Comparison of ENCODE assay signal across 9 cellular contexts in genomic region chr5:159095218-159095617, GRCh38. TPM values are rescaled to one million over a fixed set of nuclear protein-coding genes. Genes with fewer than 3 reads are reported as not detected.
A peak's percentile ranks its signal among the peaks of the same experiment; 100 is the strongest.
DNase-seq lines count a peak whose midpoint lies in the region; ATAC-seq, FAIRE-seq and TF ChIP-seq lines count a peak whose summit lies in the region.
"Had no signal": no experiment of that assay in that cellular context is flagged by ENCODE, and none has a peak within 500 bp of the region (broad histone marks: within the 10 kb centered on the region; RNA-seq: fewer than 3 reads in every experiment).

No MANE protein-coding gene starts in this region.

- CTCF ChIA-PET in CD8-positive, alpha-beta memory T cell (lab: Charles Lee) = interaction anchor here (1.5 kb wide), 2 partner anchors 10 to 12 kb away, joined by 4 to 6 read pairs; no protein-coding TSS in a partner anchor

- peak overlapping the region; percentile 88 to 100 (median 98) for H3K27ac ChIP-seq in BLaER1 treated with 17β-estradiol and CSF1 and Interleukin-3, amounts not matched to agents 10 nM and 100 nM
- no peak overlapping the region for H3K27ac ChIP-seq in CD8-positive, alpha-beta memory T cell (ENCODE audit: low read depth, low read length)

- TF ChIP-seq CTCF in fibroblast of the aortic adventitia (IDR thresholded peaks at IDR 0.05; ENCODE audit: insufficient read depth, low read length) = no peak

- H3K9ac ChIP-seq in BLaER1 treated with 17β-estradiol and CSF1 and Interleukin-3, amounts not matched to agents 10 nM and 100 nM = peak overlapping the region; percentile 88 to 100 (median 98)

- DNase-seq in fibroblast of the aortic adventitia (ENCODE audit: low read depth) = peak; percentile 39
- DNase-seq in retina = peak; percentile 68
- no peak for DNase-seq in CD8-positive, alpha-beta memory T cell
- no peak for DNase-seq in GM12892 (ENCODE audit: insufficient read length)

- H3K4me3 ChIP-seq in BLaER1 treated with 17β-estradiol and CSF1 and Interleukin-3, amounts not matched to agents 10 nM and 100 nM = peak overlapping the region; percentile 73 to 99 (median 88)
- peak overlapping the region; percentile 95 for H3K4me3 ChIP-seq in fibroblast of the aortic adventitia (ENCODE audit: low read depth, low read length)
- no peak overlapping the region for H3K4me3 ChIP-seq in CD8-positive, alpha-beta memory T cell (ENCODE audit: low read length)

- H3K27me3 Mint-ChIP-seq in CD8-positive, alpha-beta memory T cell = peaks cover 39 to 75% of the 10 kb centered on the region in 2 donors

- peaks cover 32 to 39% (median 38%) of the 10 kb centered on the region in 3 donors for H3K4me1 Mint-ChIP-seq in CD8-positive, alpha-beta memory T cell

- ATAC-seq in GM21529 (IDR thresholded peaks at IDR 0.05; ENCODE audit: unreplicated experiment) (no peak), GM19395 (IDR thresholded peaks at IDR 0.05; ENCODE audit: unreplicated experiment) (no peak)
- ATAC-seq: CD8-positive, alpha-beta T cell had no signal

- no peak for FAIRE-seq in GM12892 (lab: Jason Lieb, UNC)

- peaks cover 0 to 3% (median 0%) of the 10 kb centered on the region in 3 donors for H3K36me3 Mint-ChIP-seq in CD8-positive, alpha-beta memory T cell
- H3K36me3 Mint-ChIP-seq: CD8-positive, alpha-beta T cell had no signal

- H3K4me3 Mint-ChIP-seq in CD8-positive, alpha-beta memory T cell = no peak overlapping the region

- no peaks in the 10 kb centered on the region; a peak in 2 of 22 replicates for H3K9me3 ChIP-seq in BLaER1 treated with 17β-estradiol and CSF1 and Interleukin-3, amounts not matched to agents 10 nM and 100 nM (replicated peaks in 1 of 11)
- H3K9me3 ChIP-seq in CD8-positive, alpha-beta memory T cell (ENCODE audit: low read length) = no peaks in the 10 kb centered on the region

- H3K27ac Mint-ChIP-seq in CD8-positive, alpha-beta memory T cell = no peak overlapping the region
- H3K27ac Mint-ChIP-seq: CD8-positive, alpha-beta T cell had no signal

- no peak for TF ChIP-seq POLR2A in GM12892 (IDR thresholded peaks at IDR 0.05; ENCODE audit: low read depth, low read length)

- peaks cover 0 to 25% (median 0%) of the 10 kb centered on the region in 11 experiments; a peak in 4 of 22 replicates for H4K20me1 ChIP-seq in BLaER1 treated with 17β-estradiol and CSF1 and Interleukin-3, amounts not matched to agents 10 nM and 100 nM

- peaks cover 0 to 75% (median 51%) of the 10 kb centered on the region in 11 experiments; a peak in 13 of 22 replicates for H3K36me3 ChIP-seq in BLaER1 treated with 17β-estradiol and CSF1 and Interleukin-3, amounts not matched to agents 10 nM and 100 nM
- no peaks in the 10 kb centered on the region for H3K36me3 ChIP-seq in CD8-positive, alpha-beta memory T cell (ENCODE audit: insufficient read depth, low read length)

- no peaks in the 10 kb centered on the region for H3K27me3 ChIP-seq in BLaER1 treated with 17β-estradiol and CSF1 and Interleukin-3, amounts not matched to agents 10 nM and 100 nM
- H3K27me3 ChIP-seq in CD8-positive, alpha-beta memory T cell (ENCODE audit: insufficient read depth, low read length, poor library complexity, severe bottlenecking) = peaks cover 38% of the 10 kb centered on the region

- H3K9me3 Mint-ChIP-seq in CD8-positive, alpha-beta memory T cell = no peaks in the 10 kb centered on the region
- H3K9me3 Mint-ChIP-seq: CD8-positive, alpha-beta T cell had no signal

- H3K4me2 ChIP-seq in BLaER1 treated with 17β-estradiol and CSF1 and Interleukin-3, amounts not matched to agents 10 nM and 100 nM = peak overlapping the region; percentile 92 to 100 (median 96)

- POLR2A ChIA-PET in CD8-positive, alpha-beta memory T cell (lab: Charles Lee) = no interaction called here

- peaks cover 0 to 55% (median 34%) of the 10 kb centered on the region in 10 experiments; a peak in 16 of 20 replicates for H3K4me1 ChIP-seq in BLaER1 treated with 17β-estradiol and CSF1 and Interleukin-3, amounts not matched to agents 10 nM and 100 nM
- H3K4me1 ChIP-seq in CD8-positive, alpha-beta memory T cell (ENCODE audit: insufficient read depth, low read length) = peaks cover 21% of the 10 kb centered on the region

TF ChIP-seq in PFSK-1, 5 proteins besides CTCF, POLR2A, EP300 and RAD21:
- TF ChIP-seq SIN3A (IDR thresholded peaks at IDR 0.05; ENCODE audit: borderline replicate concordance, insufficient read depth, low read length) (no peak), POLR2AphosphoS5 (IDR thresholded peaks at IDR 0.05; ENCODE audit: low read depth, low read length) (no peak), TAF1 (IDR thresholded peaks at IDR 0.05; ENCODE audit: borderline replicate concordance, insufficient read depth, low read length) (peak; percentile 13; the same call in 1 of the 2 replicates)

RNA-seq across cellular contexts. Expression of gene EBF1, which starts 4.5 kb away (rescaled TPM):
- 30.2 TPM for polyA plus RNA-seq in PFSK-1 (2012; ENCODE audit: insufficient read length, low read depth)
- 23.4 and 26.4 TPM in 2 replicates for total RNA-seq in fibroblast of the aortic adventitia (ENCODE audit: low replicate concordance)
- total RNA-seq in CD8-positive, alpha-beta memory T cell = under 1 TPM in 1 of 2 experiments, not detected in 1; 0.18 TPM
- polyA plus RNA-seq in CD8-positive, alpha-beta memory T cell = not detected
- 9.5 TPM for polyA plus RNA-seq in GM12892 (2012; ENCODE audit: missing spikeins)

Comparison
In these comparisons a context has a peak if more than half of its experiments do, and no peak if none do; other contexts are left out.
1. DNase-seq: peak in fibroblast of the aortic adventitia (single experiment) and retina (single experiment); none in CD8-positive, alpha-beta memory T cell (0 of 5) and GM12892 (single experiment).
2. RNA of gene EBF1, which starts 4.5 kb away (total RNA-seq): 23.4 to 26.4 TPM in fibroblast of the aortic adventitia; 0.18 TPM in CD8-positive, alpha-beta memory T cell; every median in the first group is over 10 times any median in the second.